ENCODE assay signal across 9 cellular contexts in the genomic region with DNA sequence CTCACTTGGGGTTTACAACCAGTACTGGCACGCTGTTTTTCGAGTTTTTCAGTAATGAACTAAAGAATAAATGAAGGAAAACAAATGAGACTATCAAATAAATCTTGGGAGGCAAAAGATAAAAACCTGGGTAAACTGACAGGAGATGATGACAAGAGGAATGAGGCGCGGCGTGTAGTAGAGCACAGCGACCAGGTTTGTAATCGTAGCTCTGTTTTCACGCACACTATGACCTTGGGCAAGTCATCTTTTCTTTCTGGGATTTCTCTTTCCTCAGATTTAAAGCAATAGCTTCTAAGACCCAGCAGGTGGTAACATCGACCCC. TPM values are rescaled to one million over a fixed set of nuclear protein-coding genes. Genes with fewer than 3 reads are reported as not detected.
DNase-seq lines count a peak whose midpoint lies in the region; ATAC-seq, FAIRE-seq and TF ChIP-seq lines count a peak whose summit lies in the region.
"Had no signal": no experiment of that assay in that cellular context is flagged by ENCODE, and none has a peak within 500 bp of the region (broad histone marks: within the 10 kb centered on the region; RNA-seq: fewer than 3 reads in every experiment).

No MANE protein-coding gene starts in this region.

- SMC1A ChIA-PET in GM12878 (lab: Charles Lee; ENCODE audit: uncharacterized antibody, unreplicated experiment): interaction anchor here (1.0 to 1.2 kb wide), 2 partner anchors 14 to 710 kb away, joined by 3 to 4 read pairs; no protein-coding TSS in a partner anchor

- no peak for TF ChIP-seq RAD21 in GM12878 (IDR thresholded peaks at IDR 0.05; ENCODE audit: insufficient read depth, low read depth, low read length)

- H3K4me1 ChIP-seq in GM12878 (ENCODE audit: control insufficient read depth, insufficient read depth, low read length) (0 out of 2 replicates have a peak, but pooled peaks cover 3% of the 10 kb centered on the region), tibial artery (peaks cover 0 to 15% (median 7%) of the 10 kb centered on the region in 4 donors)

- no peak for ATAC-seq in activated T-cell treated with anti-CD3 and anti-CD28 coated beads, Interleukin-2, amount 50 U/mL, for 72 hours (replicated peaks in 1 of 2)
- no peak for ATAC-seq in GM12878

- H3K4me3 Mint-ChIP-seq in activated T-cell treated with anti-CD3 and anti-CD28 coated beads, Interleukin-2, amount 50 U/mL, for 72 hours: peak overlapping the region; percentile 96

- in situ Hi-C loops in GM12878 (cut with MboI): no loop called here

- H3K9me3 Mint-ChIP-seq in activated T-cell treated with anti-CD3 and anti-CD28 coated beads, Interleukin-2, amount 50 U/mL, for 72 hours: no peaks in the 10 kb centered on the region

- RAD21 ChIA-PET in GM12878 (lab: Charles Lee; ENCODE audit: unreplicated experiment): interaction anchor here (0.6 kb wide), 1 partner anchor 141 kb away, joined by 3 read pairs; no protein-coding TSS in a partner anchor

- H3K9me3 ChIP-seq in GM12878 (replicated peaks; ENCODE audit: control insufficient read depth, insufficient read depth, low read length): no peaks in the 10 kb centered on the region
- H3K9me3 ChIP-seq in tibial artery: no peaks in the 10 kb centered on the region

- TSS peak; percentile 81 for BruUV-seq in GM12878 (replicated peaks; lab: Mats Ljungman, UMichigan)

- peak overlapping the region; percentile 95 for H3K27ac Mint-ChIP-seq in activated T-cell treated with anti-CD3 and anti-CD28 coated beads, Interleukin-2, amount 50 U/mL, for 72 hours

- intact Hi-C loops in GM12878 (cut with micrococcal nuclease; ENCODE audit: unreplicated experiment) (loop anchor here (10.0 kb wide), 1 partner anchor 986 kb away; no protein-coding TSS in a partner anchor), lower leg skin (cut with DNase I; ENCODE audit: low total_unique reads) (loop anchor here (10.0 kb wide), 1 partner anchor 154 kb away; no protein-coding TSS in a partner anchor), tibial artery (cut with DNase I; ENCODE audit: low total_unique reads) (loop anchor here (10.0 kb wide), 1 partner anchor 284 kb away; no protein-coding TSS in a partner anchor)

- H3K4me2 ChIP-seq in GM12878 (ENCODE audit: control insufficient read depth, insufficient read depth): peak overlapping the region; percentile 97

- H3K36me3 Mint-ChIP-seq in activated T-cell treated with anti-CD3 and anti-CD28 coated beads, Interleukin-2, amount 50 U/mL, for 72 hours (ENCODE audit: insufficient read depth in 2 of 2): peaks cover 1 to 6% of the 10 kb centered on the region in 2 donors

- no peaks in the 10 kb centered on the region for H4K20me1 ChIP-seq in GM12878 (ENCODE audit: control insufficient read depth, insufficient read depth)

- peak overlapping the region; percentile 98 for H2AFZ ChIP-seq in GM12878 (ENCODE audit: control insufficient read depth, low read depth, low read length)

- H3K27me3 ChIP-seq in GM12878 (replicated peaks in 1 of 2; ENCODE audit: control insufficient read depth in 2 of 2, insufficient read depth in 2 of 2, low read length in 1 of 2): no peaks in the 10 kb centered on the region
- H3K27me3 ChIP-seq in tibial artery: no peaks in the 10 kb centered on the region

- H3K4me1 Mint-ChIP-seq in activated T-cell treated with anti-CD3 and anti-CD28 coated beads, Interleukin-2, amount 50 U/mL, for 72 hours (ENCODE audit: low read depth): peaks cover 25% of the 10 kb centered on the region

- POLR2A ChIA-PET in GM12878 (lab: Charles Lee): no interaction called here

- peak overlapping the region; percentile 80 for H3K4me3 ChIP-seq in GM12878
- peak overlapping the region; percentile 85 for H3K4me3 ChIP-seq in lower leg skin (ENCODE audit: low read depth, poor library complexity, severe bottlenecking)
- peak overlapping the region; percentile 84 to 89 for H3K4me3 ChIP-seq in tibial artery

- no peak for FAIRE-seq in GM12878 (lab: Jason Lieb, UNC)
- FAIRE-seq: islet of Langerhans had no signal

- TF ChIP-seq EP300 in GM12878 (IDR thresholded peaks at IDR 0.05; ENCODE audit: borderline replicate concordance in 1 of 2, control insufficient read depth in 1 of 2, low read depth in 2 of 2, low read length in 2 of 2): no peak

- 2% methylated on average over 9 of the region's 9 CpGs for WGBS in GM12878 (ENCODE audit: insufficient coverage, insufficient replicate concordance, low lambda C conversion rate, missing lambda C conversion rate)
- WGBS in lower leg skin, 2 donors: 0 to 1% methylated on average over 9 of the region's 9 CpGs

- peak overlapping the region; percentile 88 for H3K9ac ChIP-seq in GM12878 (ENCODE audit: control insufficient read depth, insufficient read depth, low read length)

- H3K27ac ChIP-seq in GM12878 (ENCODE audit: control insufficient read depth, insufficient read depth) (peak overlapping the region; percentile 94), tibial artery (peak overlapping the region; percentile 84 to 91)

- H3K27me3 Mint-ChIP-seq in activated T-cell treated with anti-CD3 and anti-CD28 coated beads, Interleukin-2, amount 50 U/mL, for 72 hours (ENCODE audit: low read depth): no peaks in the 10 kb centered on the region

- DNase-seq in activated T-cell treated with anti-CD3 and anti-CD28 coated beads, Interleukin-2, amount 50 U/mL, for 72 hours: no peak
- no peak for DNase-seq in activated T-cell treated with anti-CD3 and anti-CD28 coated beads, Interleukin-2, amount 50 U/mL, for 1 hour
- DNase-seq in GM12878 (ENCODE audit: low read depth, low spot score) (no peak), lower leg skin (ENCODE audit: low spot score in 2 of 2) (no peak), tibial artery (no peak), foreskin melanocyte (no peak), occipital lobe (lab: John Stamatoyannopoulos, UW) (no peak), dermis blood vessel endothelial cell (no peak)

- TF ChIP-seq POLR2A in GM12878 (IDR thresholded peaks at IDR 0.05; ENCODE audit: low read depth, low read length): no peak
- no peak for TF ChIP-seq POLR2A in lower leg skin (IDR thresholded peaks at IDR 0.05)

- H3K79me2 ChIP-seq in GM12878 (ENCODE audit: control insufficient read depth, insufficient read depth, low read length): peaks cover 26% of the 10 kb centered on the region

- 0 out of 4 replicates have a peak, but pooled peaks cover 0 to 2% of the 10 kb centered on the region in 2 experiments for H3K36me3 ChIP-seq in GM12878 (ENCODE audit: control insufficient read depth in 2 of 2, insufficient read depth in 2 of 2, low read length in 1 of 2)
- peaks cover 0 to 11% (median 0%) of the 10 kb centered on the region in 3 donors for H3K36me3 ChIP-seq in tibial artery

- no peak for TF ChIP-seq CTCF in GM12878 (IDR thresholded peaks at IDR 0.05 in 2 of 3, conservative IDR thresholded peaks at IDR 0.05 in 1 of 3; ENCODE audit: control insufficient read depth in 2 of 3, extremely low read depth in 1 of 3, insufficient read depth in 1 of 3, low read depth in 3 of 3, low read length in 3 of 3)
- TF ChIP-seq CTCF in lower leg skin (IDR thresholded peaks at IDR 0.05): no peak
- TF ChIP-seq CTCF in tibial artery (IDR thresholded peaks at IDR 0.05): no peak

- CTCF ChIA-PET in GM12878 (lab: Yijun Ruan, JAX): no interaction called here

TF ChIP-seq in GM12878, 131 proteins besides CTCF, POLR2A, EP300 and RAD21 (continues in another document):
- no peak for TF ChIP-seq KLF5 (IDR thresholded peaks at IDR 0.05; ENCODE audit: partially characterized antibody)

RNA-seq across cellular contexts. Expression of a gene that starts 0.4 kb away (rescaled TPM):
- 10 to 100 TPM; 47.8 to 52.3 TPM for total RNA-seq in activated T-cell treated with anti-CD3 and anti-CD28 coated beads, Interleukin-2, amount 50 U/mL, for 72 hours
- 47.7 and 57.4 TPM in 2 replicates for total RNA-seq in GM12878 (2013; cell fraction: nucleolus; rRNA removed)
- total RNA-seq in GM12878 (2014; rRNA removed) (20.3 and 21.9 TPM in 2 replicates), GM12878 (2014; rRNA removed; fragmentation: Illumina TruSeq; extraction: Trizol) (41.9 and 45.4 TPM in 2 replicates), GM12878 (2021) (25.8 and 27.1 TPM in 2 replicates), lower leg skin (10 to 100 TPM; 11.0 to 22.5 (median 16.0) TPM), occipital lobe (30.9 TPM), dermis blood vessel endothelial cell (17.0 and 17.2 TPM in 2 replicates)
- polyA plus RNA-seq in GM12878 (2011; ENCODE audit: low read depth): 19.2 TPM
- polyA plus RNA-seq in GM12878 (2011; rRNA removed) (41.4 and 58.2 TPM in 2 replicates), GM12878 (2014; fragmentation: Illumina TruSeq; extraction: Trizol) (44.3 and 53.7 TPM in 2 replicates), GM12878 (2014; fragmentation: Nextera tagmentation; extraction: Ambion mirVana) (10 to 100 TPM; 50.6 to 60.9 TPM), GM12878 (2014; rRNA removed) (27.5 and 33.7 TPM in 2 replicates), GM12878 (2016; fragmentation: Nextera tagmentation; extraction: Ambion mirVana) (10 to 100 TPM; 47.8 to 56.3 TPM)
- polyA plus RNA-seq in GM12878 (2011; cell fraction: cytosol; rRNA removed): 12.9 and 16.4 TPM in 2 replicates
- polyA plus RNA-seq in GM12878 (2011; cell fraction: nucleus; rRNA removed): 35.3 and 38.7 TPM in 2 replicates
- 26.6 and 29.0 TPM in 2 replicates for polyA plus RNA-seq in GM12878 (2012)
- 10.3 and 12.1 TPM in 2 replicates for polyA minus RNA-seq in GM12878 (2011; rRNA and poly(A)+ RNA removed)
- polyA minus RNA-seq in GM12878 (2011; cell fraction: cytosol; rRNA and poly(A)+ RNA removed): 4.9 and 6.4 TPM in 2 replicates
- 10.9 and 15.6 TPM in 2 replicates for polyA minus RNA-seq in GM12878 (2011; cell fraction: nucleus; rRNA and poly(A)+ RNA removed)

RNA-seq across cellular contexts. Expression of a gene that starts 18.8 kb away (rescaled TPM):
- total RNA-seq in activated T-cell treated with anti-CD3 and anti-CD28 coated beads, Interleukin-2, amount 50 U/mL, for 72 hours: 10 to 100 TPM; 13.0 to 14.3 TPM
- 5.0 and 5.8 TPM in 2 replicates for total RNA-seq in GM12878 (2013; cell fraction: nucleolus; rRNA removed)
- total RNA-seq in GM12878 (2014; rRNA removed) (20.6 and 25.0 TPM in 2 replicates), GM12878 (2014; rRNA removed; fragmentation: Illumina TruSeq; extraction: Trizol) (14.8 and 15.7 TPM in 2 replicates), GM12878 (2021) (16.0 and 18.5 TPM in 2 replicates), lower leg skin (1 to 10 TPM; 3.7 to 9.1 (median 6.8) TPM), occipital lobe (21.1 TPM), dermis blood vessel endothelial cell (16.8 and 28.0 TPM in 2 replicates)
- polyA plus RNA-seq in GM12878 (2011; ENCODE audit: low read depth): 2.3 TPM
- polyA plus RNA-seq in GM12878 (2011; rRNA removed) (9.1 and 11.6 TPM in 2 replicates), GM12878 (2014; fragmentation: Illumina TruSeq; extraction: Trizol) (11.8 and 13.6 TPM in 2 replicates), GM12878 (2014; fragmentation: Nextera tagmentation; extraction: Ambion mirVana) (1 to 10 TPM; 2.7 to 3.6 TPM), GM12878 (2014; rRNA removed) (14.6 and 15.1 TPM in 2 replicates), GM12878 (2016; fragmentation: Nextera tagmentation; extraction: Ambion mirVana) (10 to 100 TPM; 19.6 to 20.5 TPM)
- polyA plus RNA-seq in GM12878 (2011; cell fraction: cytosol; rRNA removed): 7.8 and 8.6 TPM in 2 replicates
- 4.3 and 4.5 TPM in 2 replicates for polyA plus RNA-seq in GM12878 (2011; cell fraction: nucleus; rRNA removed)
- 5.1 and 6.8 TPM in 2 replicates for polyA plus RNA-seq in GM12878 (2012)
- polyA minus RNA-seq in GM12878 (2011; rRNA and poly(A)+ RNA removed): 10.9 and 19.0 TPM in 2 replicates
- polyA minus RNA-seq in GM12878 (2011; cell fraction: cytosol; rRNA and poly(A)+ RNA removed): 6.3 TPM in 2 replicates
- 1.7 and 2.5 TPM in 2 replicates for polyA minus RNA-seq in GM12878 (2011; cell fraction: nucleus; rRNA and poly(A)+ RNA removed)
